In the genomic region with DNA sequence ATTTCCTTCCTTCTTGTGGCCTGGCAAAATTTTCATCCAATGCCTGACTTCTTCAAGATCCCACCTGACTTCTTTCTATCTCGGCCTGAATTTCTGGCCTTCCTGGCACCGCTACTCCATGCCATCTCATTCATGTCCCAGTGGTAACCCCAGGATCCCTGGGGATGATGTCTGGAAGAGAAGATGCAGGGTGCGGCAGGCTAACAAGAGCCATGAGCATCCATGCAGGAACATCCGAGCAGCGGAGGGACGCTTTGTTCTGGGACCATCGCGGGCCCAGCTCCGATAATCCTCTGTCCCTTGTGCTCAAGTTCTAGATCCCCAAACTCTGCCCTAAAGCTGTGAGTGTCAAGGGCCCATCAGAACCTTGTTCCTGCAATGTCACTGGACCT, we compare ENCODE assay signal across 19 cellular contexts. TPM values are rescaled to one million over a fixed set of nuclear protein-coding genes. Genes with fewer than 3 reads are reported as not detected.
DNase-seq lines count a peak whose midpoint lies in the region; ATAC-seq, FAIRE-seq and TF ChIP-seq lines count a peak whose summit lies in the region.
"Had no signal": no experiment of that assay in that cellular context is flagged by ENCODE, and none has a peak within 500 bp of the region (broad histone marks: within the 10 kb centered on the region; RNA-seq: fewer than 3 reads in every experiment).

No MANE protein-coding gene starts in this region.

- DNase-seq in activated T-cell treated with anti-CD3 and anti-CD28 coated beads, Interleukin-2, amount 50 U/mL, for 24 hours, result peak; percentile 2
- no peak for DNase-seq in activated T-cell treated with anti-CD3 and anti-CD28 coated beads, Interleukin-2, amount 50 U/mL, for 48 hours
- DNase-seq in RWPE2 (ENCODE audit: low spot score) (peak; percentile 31), islet precursor cell (peak; percentile 33), omental fat pad (ENCODE audit: low spot score) (peak; percentile 3), H54 (ENCODE audit: insufficient read length, low spot score) (no peak), NCI-H510A (lab: John Stamatoyannopoulos, UW) (no peak)
- DNase-seq: NCI-H1417 treated with DMSO at 0.1 percent for 48 hours, NCI-H1930, NCI-H2171, NCI-H446, NCI-H748 treated with DMSO at 0.1 percent for 48 hours, OCI-M1 had no signal

- FAIRE-seq in H54 (lab: Jason Lieb, UNC), result no peak
- FAIRE-seq: A204.1 had no signal

- no peak for TF ChIP-seq POLR2A in H54 (IDR thresholded peaks at IDR 0.05; ENCODE audit: low read depth, low read length)

- H3K36me3 Mint-ChIP-seq in activated T-cell treated with anti-CD3 and anti-CD28 coated beads, Interleukin-2, amount 50 U/mL, for 24 hours (ENCODE audit: low read depth), result no peaks in the 10 kb centered on the region
- H3K36me3 Mint-ChIP-seq: CD8-positive, alpha-beta T cell had no signal

- no peak overlapping the region for H3K27ac Mint-ChIP-seq in activated T-cell treated with anti-CD3 and anti-CD28 coated beads, Interleukin-2, amount 50 U/mL, for 24 hours
- H3K27ac Mint-ChIP-seq: CD8-positive, alpha-beta T cell had no signal

- no peaks in the 10 kb centered on the region for H3K9me3 ChIP-seq in RWPE2 (ENCODE audit: severe bottlenecking)
- H3K9me3 ChIP-seq: BLaER1, HAP-1 had no signal

- no peaks in the 10 kb centered on the region for H3K4me1 Mint-ChIP-seq in activated T-cell treated with anti-CD3 and anti-CD28 coated beads, Interleukin-2, amount 50 U/mL, for 24 hours (ENCODE audit: low read depth)

- ATAC-seq in RWPE2 (ENCODE audit: low read depth), result no peak
- ATAC-seq in omental fat pad (ENCODE audit: low FRiP score), result no peak
- ATAC-seq in GM19397 (IDR thresholded peaks at IDR 0.05; ENCODE audit: unreplicated experiment), result no peak
- ATAC-seq: CD8-positive, alpha-beta T cell had no signal

- H3K27ac ChIP-seq in RWPE2 (ENCODE audit: poor library complexity, severe bottlenecking), result no peak overlapping the region
- H3K27ac ChIP-seq: BLaER1 had no signal

- H3K36me3 ChIP-seq in RWPE2 (ENCODE audit: low read depth), result no peaks in the 10 kb centered on the region
- H3K36me3 ChIP-seq: BLaER1, HAP-1 had no signal

- H3K9me3 Mint-ChIP-seq in activated T-cell treated with anti-CD3 and anti-CD28 coated beads, Interleukin-2, amount 50 U/mL, for 24 hours, result no peaks in the 10 kb centered on the region
- H3K9me3 Mint-ChIP-seq: CD8-positive, alpha-beta T cell had no signal

- H3K4me3 ChIP-seq in RWPE2 (ENCODE audit: severe bottlenecking), result no peak overlapping the region
- H3K4me3 ChIP-seq: BLaER1, HAP-1 had no signal

- H3K27me3 Mint-ChIP-seq in activated T-cell treated with anti-CD3 and anti-CD28 coated beads, Interleukin-2, amount 50 U/mL, for 24 hours, result peaks cover 3% of the 10 kb centered on the region

- H3K4me3 Mint-ChIP-seq in activated T-cell treated with anti-CD3 and anti-CD28 coated beads, Interleukin-2, amount 50 U/mL, for 24 hours, result no peak overlapping the region
- H3K4me3 Mint-ChIP-seq: CD8-positive, alpha-beta T cell had no signal

- TF ChIP-seq CTCF in RWPE2 (IDR thresholded peaks at IDR 0.05; ENCODE audit: poor library complexity, severe bottlenecking) (no peak), omental fat pad (IDR thresholded peaks at IDR 0.05) (no peak)

- H3K27me3 ChIP-seq in RWPE2 (ENCODE audit: insufficient read depth, poor library complexity, severe bottlenecking), result no peaks in the 10 kb centered on the region
- H3K27me3 ChIP-seq: BLaER1 had no signal

- H3K4me1 ChIP-seq in RWPE2 (ENCODE audit: insufficient read depth, poor library complexity, severe bottlenecking), result no peaks in the 10 kb centered on the region
- H3K4me1 ChIP-seq: HAP-1 had no signal

RNA-seq across cellular contexts. Expression of a gene that starts 10.9 kb away (rescaled TPM):
- 10 to 100 TPM in 1 of 4 donors, 1 to 10 TPM in 3; 3.9 to 11.7 (median 5.0) TPM for total RNA-seq in omental fat pad
- total RNA-seq: CD8-positive, alpha-beta T cell; RPMI7951 had no signal

RNA-seq across cellular contexts. Expression of a gene that starts 25.2 kb away (rescaled TPM):
- 10 to 100 TPM; 16.1 to 32.3 (median 17.9) TPM for total RNA-seq in omental fat pad
- total RNA-seq: CD8-positive, alpha-beta T cell; RPMI7951 had no signal

Comparison
In these comparisons a context has a peak if more than half of its experiments do, and no peak if none do; other contexts are left out.
1. DNase-seq: peak in activated T-cell treated with anti-CD3 and anti-CD28 coated beads, Interleukin-2, amount 50 U/mL, for 24 hours (single experiment), RWPE2 (single experiment), islet precursor cell (single experiment) and omental fat pad (single experiment); none in activated T-cell treated with anti-CD3 and anti-CD28 coated beads, Interleukin-2, amount 50 U/mL, for 48 hours (0 of 2), H54 (single experiment) and NCI-H510A (single experiment).